15 cellular contexts compared by ENCODE assay signal in the genomic region with DNA sequence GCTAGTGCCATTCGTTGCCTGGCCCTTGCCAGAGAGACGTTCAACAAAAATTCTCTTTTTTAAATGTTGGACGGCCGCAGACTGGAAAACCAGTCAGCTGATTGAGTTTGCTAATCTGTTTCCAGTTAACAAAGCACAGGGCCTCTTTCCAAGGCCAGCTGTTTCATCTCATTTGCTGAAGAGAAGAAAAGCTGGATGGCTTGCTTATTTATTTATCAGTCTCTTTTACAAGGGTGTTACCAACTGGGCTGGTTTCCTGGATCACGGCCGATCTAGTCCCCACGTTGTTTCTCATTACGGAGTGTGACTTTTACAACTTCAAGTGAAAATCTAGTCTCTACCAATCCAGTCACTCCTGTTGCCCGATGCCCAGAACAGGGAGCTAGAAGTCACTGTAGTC.
DNase-seq lines count a peak whose midpoint lies in the region; ATAC-seq and TF ChIP-seq lines count a peak whose summit lies in the region.
"Had no signal": no experiment of that assay in that cellular context is flagged by ENCODE, and none has a peak within 500 bp of the region (broad histone marks: within the 10 kb centered on the region; RNA-seq: fewer than 3 reads in every experiment).

No MANE protein-coding gene starts in this region.

- H3K4me3 ChIP-seq in fibroblast of villous mesenchyme (ENCODE audit: low read depth, low read length) (no peak overlapping the region), aorta (ENCODE audit: low read length in 2 of 2) (no peak overlapping the region)

- H3K4me1 Mint-ChIP-seq in type B pancreatic cell (ENCODE audit: unreplicated experiment) = no peaks in the 10 kb centered on the region
- H3K4me1 Mint-ChIP-seq: naive thymus-derived CD8-positive, alpha-beta T cell had no signal

- no peaks in the 10 kb centered on the region for H3K4me1 ChIP-seq in aorta (ENCODE audit: control insufficient read depth in 1 of 2, insufficient read depth in 2 of 2, low read length in 2 of 2)
- H3K4me1 ChIP-seq: foreskin keratinocyte had no signal

- no peak overlapping the region for H3K27ac Mint-ChIP-seq in type B pancreatic cell
- H3K27ac Mint-ChIP-seq: naive thymus-derived CD8-positive, alpha-beta T cell had no signal

- TF ChIP-seq CTCF in fibroblast of villous mesenchyme (IDR thresholded peaks at IDR 0.05; ENCODE audit: insufficient read depth, low read depth, low read length) (no peak), type B pancreatic cell (conservative IDR thresholded peaks at IDR 0.05) (no peak)

- DNase-seq in NCI-H510A treated with DMSO at 0.1 percent for 48 hours (lab: John Stamatoyannopoulos, UW) (peak; percentile 15), NCI-H510A (lab: John Stamatoyannopoulos, UW) (no peak), fibroblast of villous mesenchyme (ENCODE audit: low read depth) (peak; percentile 83), mucosa of gallbladder (ENCODE audit: low spot score) (peak; percentile 48), aorta (peak in 1 of 2 donors; percentile 58), type B pancreatic cell (ENCODE audit: extremely low spot score, unreplicated experiment) (no peak)
- DNase-seq: 8988T; activated T-cell treated with anti-CD3 and anti-CD28 coated beads, Interleukin-2, amount 50 U/mL, for 48 hours; amniotic stem cell; dermis blood vessel endothelial cell; foreskin keratinocyte; naive thymus-derived CD8-positive, alpha-beta T cell; stimulated activated naive CD8-positive, alpha-beta T cell treated with anti-CD3 and anti-CD28 coated beads, Interleukin-15, Interleukin-2, amounts not matched to agents 100 U/mL and 50 U/mL, for 24 hours had no signal

- peaks cover 3% of the 10 kb centered on the region for H3K27me3 Mint-ChIP-seq in type B pancreatic cell

- intact Hi-C loops in aorta (cut with DNase I) = no loop called here

- ATAC-seq in aorta (ENCODE audit: low FRiP score) (peak; percentile 23), GM18909 (IDR thresholded peaks at IDR 0.05; ENCODE audit: poor library complexity, unreplicated experiment) (no peak), GM21737 (IDR thresholded peaks at IDR 0.05; ENCODE audit: unreplicated experiment) (no peak)
- ATAC-seq: foreskin keratinocyte; naive thymus-derived CD8-positive, alpha-beta T cell; stimulated activated naive CD8-positive, alpha-beta T cell treated with anti-CD3 and anti-CD28 coated beads, Interleukin-15, Interleukin-2, amounts not matched to agents 100 U/mL and 50 U/mL, for 24 hours had no signal

- no peak overlapping the region for H3K4me3 Mint-ChIP-seq in type B pancreatic cell
- H3K4me3 Mint-ChIP-seq: naive thymus-derived CD8-positive, alpha-beta T cell had no signal

- no peaks in the 10 kb centered on the region for H3K36me3 Mint-ChIP-seq in type B pancreatic cell
- H3K36me3 Mint-ChIP-seq: naive thymus-derived CD8-positive, alpha-beta T cell had no signal

- H3K27me3 ChIP-seq in aorta (ENCODE audit: control insufficient read depth in 1 of 2, insufficient read depth in 2 of 2, low read length in 1 of 2) = no peaks in the 10 kb centered on the region
- H3K27me3 ChIP-seq: foreskin keratinocyte had no signal

- H3K9me3 ChIP-seq in aorta (ENCODE audit: control insufficient read depth, low read length) = no peaks in the 10 kb centered on the region

- H3K36me3 ChIP-seq in aorta (ENCODE audit: control insufficient read depth in 1 of 2, insufficient read depth in 2 of 2, low read length in 1 of 2) = no peaks in the 10 kb centered on the region

- H3K9me3 Mint-ChIP-seq in type B pancreatic cell = no peaks in the 10 kb centered on the region

- H3K27ac ChIP-seq in aorta (ENCODE audit: low read depth in 1 of 2, low read length in 2 of 2) = no peak overlapping the region
- H3K27ac ChIP-seq: foreskin keratinocyte had no signal

- 7 to 12% methylated on average over 9 of the region's 9 CpGs for WGBS in aorta, 2 donors

Comparison
In these comparisons a context has a peak if more than half of its experiments do, and no peak if none do; other contexts are left out.
1. DNase-seq: peak in NCI-H510A treated with DMSO at 0.1 percent for 48 hours (single experiment), fibroblast of villous mesenchyme (single experiment) and mucosa of gallbladder (single experiment); none in NCI-H510A (single experiment) and type B pancreatic cell (single experiment).